20 cellular contexts compared by ENCODE assay signal in the genomic region with DNA sequence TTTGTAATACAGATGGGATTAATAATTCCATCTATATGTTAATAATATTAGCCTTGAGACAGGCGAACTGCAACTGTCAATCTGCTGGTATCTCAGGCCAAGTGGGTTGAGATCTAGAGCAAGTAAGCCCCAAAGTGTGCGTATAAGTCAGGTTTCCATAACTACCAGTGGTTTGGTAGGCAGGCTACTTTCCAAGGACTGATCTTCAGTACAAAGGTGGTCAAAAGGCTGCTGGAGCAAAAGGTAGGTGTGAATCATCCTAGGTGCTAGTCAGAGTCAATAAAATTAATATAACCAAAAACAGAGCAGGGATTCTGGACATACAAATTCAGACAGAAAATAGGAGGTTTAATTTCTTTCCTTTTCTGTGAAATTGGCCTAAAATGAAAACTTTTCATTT.
DNase-seq lines count a peak whose midpoint lies in the region; ATAC-seq, FAIRE-seq and TF ChIP-seq lines count a peak whose summit lies in the region.
"Had no signal": no experiment of that assay in that cellular context is flagged by ENCODE, and none has a peak within 500 bp of the region (broad histone marks: within the 10 kb centered on the region; RNA-seq: fewer than 3 reads in every experiment).

No MANE protein-coding gene starts in this region.

- peak; percentile 55 for ATAC-seq in foreskin keratinocyte
- ATAC-seq: T-cell had no signal

- H3K27ac Mint-ChIP-seq in MCF 10A (ENCODE audit: low read depth, unreplicated experiment) (no peak overlapping the region), osteocyte (ENCODE audit: unreplicated experiment) (peak overlapping the region; percentile 97)
- H3K27ac Mint-ChIP-seq: CD4-positive, alpha-beta memory T cell; HFFc6; T-cell had no signal

- H3K36me3 Mint-ChIP-seq in MCF 10A (ENCODE audit: insufficient read depth, unreplicated experiment) (no peaks in the 10 kb centered on the region), osteocyte (ENCODE audit: unreplicated experiment) (peaks cover 2% of the 10 kb centered on the region)
- H3K36me3 Mint-ChIP-seq: CD4-positive, alpha-beta memory T cell; T-cell had no signal

- H3K9me3 Mint-ChIP-seq in MCF 10A (ENCODE audit: unreplicated experiment) (peaks cover 8% of the 10 kb centered on the region), osteocyte (ENCODE audit: unreplicated experiment) (peaks cover 6% of the 10 kb centered on the region)
- H3K9me3 Mint-ChIP-seq: HFFc6 had no signal

- H3K27me3 Mint-ChIP-seq in MCF 10A (ENCODE audit: insufficient read depth, unreplicated experiment) = no peaks in the 10 kb centered on the region
- H3K27me3 Mint-ChIP-seq in osteocyte (ENCODE audit: unreplicated experiment) = no peaks in the 10 kb centered on the region
- H3K27me3 Mint-ChIP-seq: CD4-positive, alpha-beta memory T cell; T-cell had no signal

- H3K9me3 ChIP-seq in mammary epithelial cell (replicated peaks; ENCODE audit: insufficient read depth, low read length) = no peaks in the 10 kb centered on the region
- H3K9me3 ChIP-seq: BLaER1 had no signal

- H3K4me1 Mint-ChIP-seq in MCF 10A (ENCODE audit: insufficient read depth, unreplicated experiment) (no peaks in the 10 kb centered on the region), osteocyte (ENCODE audit: unreplicated experiment) (peaks cover 54% of the 10 kb centered on the region)
- H3K4me1 Mint-ChIP-seq: CD4-positive, alpha-beta memory T cell; T-cell had no signal

- BruUV-seq in mammary epithelial cell (replicated peaks; lab: Mats Ljungman, UMichigan) = TSS peak; percentile 98
- BruUV-seq in MCF 10A (replicated peaks; lab: Mats Ljungman, UMichigan) = no TSS peak

- intact Hi-C loops in mammary epithelial cell (cut with micrococcal nuclease) (loop anchor here (10.0 kb wide), 1 partner anchor 138 kb away; no protein-coding TSS in a partner anchor), MCF 10A (cut with micrococcal nuclease) (no loop called here)

- in situ Hi-C loops in mammary epithelial cell (cut with MboI; ENCODE audit: low sequenced_read_pairs in 2 of 2) = no loop called here

- H3K27me3 ChIP-seq in mammary epithelial cell (ENCODE audit: insufficient read depth, low read length) (no peaks in the 10 kb centered on the region), foreskin keratinocyte (no peaks in the 10 kb centered on the region)
- H3K27me3 ChIP-seq: BLaER1 had no signal

- no peaks in the 10 kb centered on the region for H3K79me2 ChIP-seq in mammary epithelial cell (ENCODE audit: insufficient read depth, low read length)

- FAIRE-seq in RCC 7860 (lab: Jason Lieb, UNC) = no peak
- FAIRE-seq: A204.1, GM12892, GM18507 had no signal

- no peak for TF ChIP-seq CTCF in mammary epithelial cell (conservative IDR thresholded peaks at IDR 0.05 in 1 of 2, IDR thresholded peaks at IDR 0.05 in 1 of 2; ENCODE audit: extremely low read depth in 1 of 2, insufficient read depth in 1 of 2, low read depth in 1 of 2, low read length in 2 of 2)
- no peak for TF ChIP-seq CTCF in MCF 10A (IDR thresholded peaks at IDR 0.05; ENCODE audit: unreplicated experiment)
- no peak for TF ChIP-seq CTCF in foreskin keratinocyte (conservative IDR thresholded peaks at IDR 0.05)
- TF ChIP-seq CTCF in osteocyte (IDR thresholded peaks at IDR 0.05) = no peak

- CTCF ChIA-PET in mammary epithelial cell (lab: Charles Lee; ENCODE audit: low non-redundant PET) = no interaction called here
- CTCF ChIA-PET in MCF 10A (lab: Yijun Ruan, JAX) = no interaction called here

- WGBS in mammary epithelial cell (ENCODE audit: low coverage, missing lambda C conversion rate) = 78% methylated on average over 2 of the region's 2 CpGs

- no peak overlapping the region for H3K9ac ChIP-seq in mammary epithelial cell (ENCODE audit: insufficient read depth, low read length)
- H3K9ac ChIP-seq: BLaER1 had no signal

- POLR2A ChIA-PET in MCF 10A (lab: Yijun Ruan, JAX) = interaction anchor here (0.6 kb wide), 1 partner anchor 30 kb away, joined by 3 read pairs; no protein-coding TSS in a partner anchor

- DNase-seq in mammary epithelial cell = no peak
- no peak for DNase-seq in MCF 10A (ENCODE audit: unreplicated experiment)
- DNase-seq in RCC 7860 (ENCODE audit: low spot score) = peak; percentile 60
- peak in 1 of 2 donors; percentile 38 for DNase-seq in foreskin keratinocyte
- no peak for DNase-seq in osteocyte (ENCODE audit: extremely low spot score, unreplicated experiment)
- DNase-seq in NCI-H1092 treated with DMSO at 0.1 percent for 48 hours (lab: John Stamatoyannopoulos, UW) = no peak
- DNase-seq in RKO (ENCODE audit: low spot score) = no peak
- no peak for DNase-seq in kidney glomerular epithelial cell (lab: John Stamatoyannopoulos, UW)
- DNase-seq: CD4-positive, alpha-beta memory T cell; HFFc6; NCI-H1105 treated with DMSO at 0.1 percent for 48 hours; NCI-H1694; NCI-H2227 treated with DMSO at 0.1 percent for 48 hours; NCI-H510A treated with DMSO at 0.1 percent for 48 hours; Right ventricle myocardium superior; T-cell had no signal

- no peak overlapping the region for H3K27ac ChIP-seq in mammary epithelial cell (ENCODE audit: insufficient read depth, low read depth, low read length)
- H3K27ac ChIP-seq in foreskin keratinocyte = no peak overlapping the region
- H3K27ac ChIP-seq: BLaER1 had no signal

- H3K36me3 ChIP-seq in mammary epithelial cell (ENCODE audit: insufficient read depth, low read length) = no peaks in the 10 kb centered on the region
- H3K36me3 ChIP-seq: BLaER1 had no signal

- peaks cover 32% of the 10 kb centered on the region for H3K4me1 ChIP-seq in mammary epithelial cell (ENCODE audit: insufficient read depth, low read length)
- peaks cover 34% of the 10 kb centered on the region for H3K4me1 ChIP-seq in foreskin keratinocyte
- H3K4me1 ChIP-seq: BLaER1 had no signal

- H4K20me1 ChIP-seq in mammary epithelial cell (ENCODE audit: insufficient read depth, low read length) = no peaks in the 10 kb centered on the region
- H4K20me1 ChIP-seq: BLaER1 had no signal

- H3K4me3 ChIP-seq in mammary epithelial cell (replicated peaks in 1 of 3; ENCODE audit: insufficient read depth in 1 of 3, low read depth in 2 of 3, low read length in 3 of 3) = no peak overlapping the region
- H3K4me3 ChIP-seq: BLaER1 had no signal

- H3K4me3 Mint-ChIP-seq in MCF 10A (ENCODE audit: unreplicated experiment) (no peak overlapping the region), osteocyte (ENCODE audit: unreplicated experiment) (no peak overlapping the region)
- H3K4me3 Mint-ChIP-seq: CD4-positive, alpha-beta memory T cell; HFFc6; T-cell had no signal

- H3K4me2 ChIP-seq in mammary epithelial cell (ENCODE audit: insufficient read depth, low read depth, low read length) = no peak overlapping the region
- H3K4me2 ChIP-seq: BLaER1 had no signal

- dilution Hi-C loops in mammary epithelial cell (cut with HindIII; ENCODE audit: low sequenced_read_pairs) = loop anchor here (5.0 kb wide), 1 partner anchor 61 kb away; no protein-coding TSS in a partner anchor

- H2AFZ ChIP-seq in mammary epithelial cell (ENCODE audit: low read depth, low read length) = no peak overlapping the region
